Comparison of ENCODE assay signal across 1 cellular context in the genomic region with DNA sequence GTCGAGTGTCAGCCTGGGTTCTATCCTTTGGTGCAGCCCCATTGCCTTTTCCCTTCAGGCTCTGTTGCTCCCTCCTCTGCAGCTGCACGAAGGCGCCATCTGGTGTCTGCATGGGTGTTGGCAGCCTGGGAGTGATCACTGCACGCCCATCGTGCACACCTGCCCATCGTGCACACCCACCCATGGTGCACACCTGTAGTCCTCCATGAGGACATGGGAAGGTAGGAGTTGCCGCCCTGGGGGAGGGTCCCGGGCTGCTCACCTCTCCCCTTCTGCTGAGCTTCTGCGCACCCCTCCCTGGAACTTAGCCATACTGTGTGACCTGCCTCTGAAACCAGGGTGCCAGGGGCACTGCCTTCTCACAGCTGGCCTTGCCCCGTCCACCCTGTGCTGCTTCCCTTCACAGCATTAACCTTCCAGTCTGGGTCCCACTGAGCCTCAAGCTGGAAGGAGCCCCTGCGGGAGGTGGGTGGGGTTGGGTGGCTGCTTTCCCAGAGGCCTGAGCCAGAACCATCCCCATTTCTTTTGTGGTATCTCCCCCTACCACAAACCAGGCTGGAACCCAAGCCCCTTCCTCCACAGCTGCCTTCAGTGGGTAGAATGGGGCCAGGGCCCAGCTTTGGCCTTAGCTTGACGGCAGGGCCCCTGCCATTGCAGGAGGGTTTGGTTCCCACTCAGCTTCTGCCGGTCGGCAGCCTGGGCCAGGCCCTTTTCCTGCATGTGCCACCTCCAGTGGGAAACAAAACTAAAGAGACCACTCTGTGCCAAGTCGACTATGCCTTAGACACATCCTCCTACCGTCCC.
TF ChIP-seq lines count a peak whose summit lies in the region.

No MANE protein-coding gene starts in this region.

TF ChIP-seq in K562, 482 proteins besides CTCF, POLR2A, EP300 and RAD21 (continued from another document):
- TF ChIP-seq MAZ (CRISPR knock-in tag; conservative IDR thresholded peaks at IDR 0.05 in 1 of 2, IDR thresholded peaks at IDR 0.05 in 1 of 2), result 0 out of 4 replicates have a peak, but pooled peaks of 1 of the 2 experiments have one; percentile 23
- no peak for TF ChIP-seq HDAC6 (IDR thresholded peaks at IDR 0.05; ENCODE audit: low read depth, low read length)
- no peak for TF ChIP-seq MTF1 (CRISPR knock-in tag; IDR thresholded peaks at IDR 0.05; ENCODE audit: borderline replicate concordance)
- no peak for TF ChIP-seq FUS (optimal IDR thresholded peaks at IDR 0.05; ENCODE audit: low read depth, low read length)
- peak; percentile 5 for TF ChIP-seq ZFP36 (IDR thresholded peaks at IDR 0.05; ENCODE audit: low read depth, low read length, partially characterized antibody)
- TF ChIP-seq, protein P1, sequence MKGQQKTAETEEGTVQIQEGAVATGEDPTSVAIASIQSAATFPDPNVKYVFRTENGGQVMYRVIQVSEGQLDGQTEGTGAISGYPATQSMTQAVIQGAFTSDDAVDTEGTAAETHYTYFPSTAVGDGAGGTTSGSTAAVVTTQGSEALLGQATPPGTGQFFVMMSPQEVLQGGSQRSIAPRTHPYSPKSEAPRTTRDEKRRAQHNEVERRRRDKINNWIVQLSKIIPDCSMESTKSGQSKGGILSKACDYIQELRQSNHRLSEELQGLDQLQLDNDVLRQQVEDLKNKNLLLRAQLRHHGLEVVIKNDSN (CRISPR knock-in tag; IDR thresholded peaks at IDR 0.05), result 0 out of 2 replicates have a peak, but pooled peaks have one; percentile 29
- TF ChIP-seq RB1 (IDR thresholded peaks at IDR 0.05; ENCODE audit: low read depth), result peak; percentile 80; the same call in 1 of the 2 replicates
- TF ChIP-seq, protein P2, sequence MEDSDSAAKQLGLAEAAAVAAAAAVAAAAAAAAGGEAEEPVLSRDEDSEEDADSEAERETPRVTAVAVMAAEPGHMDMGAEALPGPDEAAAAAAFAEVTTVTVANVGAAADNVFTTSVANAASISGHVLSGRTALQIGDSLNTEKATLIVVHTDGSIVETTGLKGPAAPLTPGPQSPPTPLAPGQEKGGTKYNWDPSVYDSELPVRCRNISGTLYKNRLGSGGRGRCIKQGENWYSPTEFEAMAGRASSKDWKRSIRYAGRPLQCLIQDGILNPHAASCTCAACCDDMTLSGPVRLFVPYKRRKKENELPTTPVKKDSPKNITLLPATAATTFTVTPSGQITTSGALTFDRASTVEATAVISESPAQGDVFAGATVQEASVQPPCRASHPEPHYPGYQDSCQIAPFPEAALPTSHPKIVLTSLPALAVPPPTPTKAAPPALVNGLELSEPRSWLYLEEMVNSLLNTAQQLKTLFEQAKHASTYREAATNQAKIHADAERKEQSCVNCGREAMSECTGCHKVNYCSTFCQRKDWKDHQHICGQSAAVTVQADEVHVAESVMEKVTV (CRISPR knock-in tag; IDR thresholded peaks at IDR 0.05), result peak; percentile 76
- peak; percentile 22 for TF ChIP-seq POU5F1 (IDR thresholded peaks at IDR 0.05; ENCODE audit: borderline replicate concordance, low read depth, low read length, partially characterized antibody)
- no peak for TF ChIP-seq ZNF24 (IDR thresholded peaks at IDR 0.05)
- TF ChIP-seq, protein P3, sequence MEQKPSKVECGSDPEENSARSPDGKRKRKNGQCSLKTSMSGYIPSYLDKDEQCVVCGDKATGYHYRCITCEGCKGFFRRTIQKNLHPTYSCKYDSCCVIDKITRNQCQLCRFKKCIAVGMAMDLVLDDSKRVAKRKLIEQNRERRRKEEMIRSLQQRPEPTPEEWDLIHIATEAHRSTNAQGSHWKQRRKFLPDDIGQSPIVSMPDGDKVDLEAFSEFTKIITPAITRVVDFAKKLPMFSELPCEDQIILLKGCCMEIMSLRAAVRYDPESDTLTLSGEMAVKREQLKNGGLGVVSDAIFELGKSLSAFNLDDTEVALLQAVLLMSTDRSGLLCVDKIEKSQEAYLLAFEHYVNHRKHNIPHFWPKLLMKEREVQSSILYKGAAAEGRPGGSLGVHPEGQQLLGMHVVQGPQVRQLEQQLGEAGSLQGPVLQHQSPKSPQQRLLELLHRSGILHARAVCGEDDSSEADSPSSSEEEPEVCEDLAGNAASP (IDR thresholded peaks at IDR 0.05), result no peak
- TF ChIP-seq ZNF282 (CRISPR knock-in tag; IDR thresholded peaks at IDR 0.05), result 0 out of 2 replicates have a peak, but pooled peaks have one; percentile 7
- peak; percentile 60; the same call in 1 of the 2 replicates for TF ChIP-seq TFAP4 (CRISPR knock-in tag; IDR thresholded peaks at IDR 0.05; ENCODE audit: borderline replicate concordance)
- peak; percentile 55; the same call in 1 of the 2 replicates for TF ChIP-seq MYNN (IDR thresholded peaks at IDR 0.05)
- TF ChIP-seq MYNN (CRISPR knock-in tag; IDR thresholded peaks at IDR 0.05), result no peak
